Comparison of ENCODE assay signal across 18 cellular contexts in the genomic region with DNA sequence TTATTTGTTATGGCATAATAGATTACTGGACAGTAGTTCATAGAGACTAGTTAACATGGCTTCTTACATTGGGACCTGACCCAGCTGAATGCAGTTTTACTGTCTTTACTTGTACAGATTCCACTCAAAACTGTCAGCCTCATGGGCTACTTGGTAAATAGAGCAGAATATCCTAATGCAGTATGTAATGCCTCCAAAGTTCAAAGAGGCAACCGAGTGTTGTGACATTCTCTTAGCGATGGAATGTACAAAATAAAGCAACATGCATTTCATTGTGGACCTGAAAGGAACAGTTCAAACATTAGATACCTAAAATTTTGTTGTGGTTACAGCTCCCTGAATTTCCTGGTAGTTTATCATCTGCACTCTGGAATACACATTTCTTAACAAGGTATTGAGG.
"Had no signal": no experiment of that assay in that cellular context is flagged by ENCODE, and none has a peak within 500 bp of the region (broad histone marks: within the 10 kb centered on the region; RNA-seq: fewer than 3 reads in every experiment).

No MANE protein-coding gene starts in this region.

- H3K4me3 ChIP-seq: SJSA1, SK-N-MC had no signal

- FAIRE-seq: RCC 7860 had no signal

- H3K9me3 ChIP-seq: SJSA1 had no signal

- H3K27ac ChIP-seq: SJSA1, SK-N-MC had no signal

- H3K4me1 ChIP-seq: SJSA1 had no signal

- H3K36me3 ChIP-seq: SJSA1 had no signal

- H3K27me3 ChIP-seq: SJSA1 had no signal

- DNase-seq: KBM-7, MV-4-11, NCI-H1048, NCI-H1105, NCI-H1436 treated with DMSO at 0.1 percent for 48 hours, NCI-H1694, NCI-H187 treated with DMSO at 0.1 percent for 48 hours, NCI-H2029 treated with DMSO at 0.1 percent for 48 hours, NCI-H2171 treated with DMSO at 0.1 percent for 48 hours, NCI-H524, NCI-H526 treated with DMSO at 0.1 percent for 48 hours, NCI-H774, Right ventricle myocardium superior, RPMI8226, SIG-M5 had no signal
